24 cellular contexts compared by ENCODE assay signal in genomic region chr6:130054725-130055124, GRCh38. TPM values are rescaled to one million over a fixed set of nuclear protein-coding genes. Genes with fewer than 3 reads are reported as not detected.
A peak's percentile ranks its signal among the peaks of the same experiment; 100 is the strongest.
DNase-seq lines count a peak whose midpoint lies in the region; ATAC-seq and TF ChIP-seq lines count a peak whose summit lies in the region.
"Had no signal": no experiment of that assay in that cellular context is flagged by ENCODE, and none has a peak within 500 bp of the region (broad histone marks: within the 10 kb centered on the region; RNA-seq: fewer than 3 reads in every experiment).

No MANE protein-coding gene starts in this region.

- CTCF ChIA-PET in CD4-positive, alpha-beta memory T cell (lab: Charles Lee; ENCODE audit: partially characterized antibody), result no interaction called here

- peaks cover 7% of the 10 kb centered on the region for H3K4me1 ChIP-seq in CD4-positive, alpha-beta memory T cell (ENCODE audit: insufficient read depth, low read length)
- H3K4me1 ChIP-seq: BE2C had no signal

- DNase-seq in T-helper 2 cell treated with Interferon-gamma antibody and Interleukin-4, amounts not matched to agents 5 μg/mL and 100 μg/mL, for 36 hours (ENCODE audit: low spot score), result no peak
- DNase-seq in T-helper 2 cell (no peak), endothelial cell (ENCODE audit: low spot score) (no peak), sciatic nerve (ENCODE audit: low spot score) (no peak), T1000 (lab: John Stamatoyannopoulos, UW) (no peak), ureter (ENCODE audit: low spot score) (no peak)
- DNase-seq in CD4-positive, alpha-beta memory T cell, result no peak
- DNase-seq: ACHN, BE2C, COR-L47, H9, IMR-90, KG1, MG63, NCI-H1105 treated with DMSO at 0.1 percent for 48 hours, NCI-H2029, NCI-H446, NCI-H524 treated with DMSO at 0.1 percent for 48 hours, NCI-H774, SIG-M5 had no signal

- no peaks in the 10 kb centered on the region for H3K9me3 ChIP-seq in CD4-positive, alpha-beta memory T cell (ENCODE audit: control insufficient read depth in 1 of 2, low read length in 2 of 2)
- H3K9me3 ChIP-seq: BE2C, MG63 had no signal

- no peak overlapping the region for H3K27ac ChIP-seq in CD4-positive, alpha-beta memory T cell (ENCODE audit: low read depth, low read length)
- H3K27ac ChIP-seq: 22Rv1 had no signal

- intact Hi-C loops in CD4-positive, alpha-beta memory T cell (cut with micrococcal nuclease), result no loop called here
- intact Hi-C loops in sciatic nerve (cut with DNase I), result no loop called here

- H3K27ac Mint-ChIP-seq in T-helper 2 cell treated with Interferon-gamma antibody and Interleukin-4, amounts not matched to agents 5 μg/mL and 100 μg/mL, for 36 hours, result peak overlapping the region; percentile 29
- peak overlapping the region in 6 of 7 donors; percentile 8 to 74 (median 49) for H3K27ac Mint-ChIP-seq in CD4-positive, alpha-beta memory T cell
- H3K27ac Mint-ChIP-seq in endothelial cell (ENCODE audit: unreplicated experiment), result peak overlapping the region; percentile 48
- H3K27ac Mint-ChIP-seq: GM23338, H9 had no signal

- ATAC-seq in sciatic nerve (peak; percentile 55), HG02938 (IDR thresholded peaks at IDR 0.05; ENCODE audit: unreplicated experiment) (no peak)
- ATAC-seq: GM23338 had no signal

- POLR2A ChIA-PET in CD4-positive, alpha-beta memory T cell (lab: Charles Lee; ENCODE audit: partially characterized antibody), result no interaction called here

- H3K4me3 Mint-ChIP-seq in T-helper 2 cell treated with Interferon-gamma antibody and Interleukin-4, amounts not matched to agents 5 μg/mL and 100 μg/mL, for 36 hours, result no peak overlapping the region
- H3K4me3 Mint-ChIP-seq in CD4-positive, alpha-beta memory T cell, result no peak overlapping the region
- H3K4me3 Mint-ChIP-seq in endothelial cell (ENCODE audit: unreplicated experiment), result no peak overlapping the region
- H3K4me3 Mint-ChIP-seq: CD14-positive monocyte, GM23338, H9 had no signal

- H3K36me3 Mint-ChIP-seq in T-helper 2 cell treated with Interferon-gamma antibody and Interleukin-4, amounts not matched to agents 5 μg/mL and 100 μg/mL, for 36 hours (ENCODE audit: low read depth), result peaks cover 41% of the 10 kb centered on the region
- H3K36me3 Mint-ChIP-seq in CD4-positive, alpha-beta memory T cell, result peaks cover 76 to 78% of the 10 kb centered on the region in 2 donors
- peaks cover 58% of the 10 kb centered on the region for H3K36me3 Mint-ChIP-seq in endothelial cell (ENCODE audit: low read depth, unreplicated experiment)

- H3K4me1 Mint-ChIP-seq in T-helper 2 cell treated with Interferon-gamma antibody and Interleukin-4, amounts not matched to agents 5 μg/mL and 100 μg/mL, for 36 hours (ENCODE audit: low read depth), result peaks cover 19% of the 10 kb centered on the region
- H3K4me1 Mint-ChIP-seq in CD4-positive, alpha-beta memory T cell, result peaks cover 23 to 28% (median 26%) of the 10 kb centered on the region in 4 donors
- H3K4me1 Mint-ChIP-seq in endothelial cell (ENCODE audit: unreplicated experiment), result peaks cover 28% of the 10 kb centered on the region
- H3K4me1 Mint-ChIP-seq: GM23338, H9 had no signal

- H3K36me3 ChIP-seq in CD4-positive, alpha-beta memory T cell (ENCODE audit: insufficient read depth, low read length), result peaks cover 71% of the 10 kb centered on the region
- H3K36me3 ChIP-seq: BE2C had no signal

- no peaks in the 10 kb centered on the region for H3K27me3 ChIP-seq in CD4-positive, alpha-beta memory T cell (ENCODE audit: insufficient read depth, low read length)
- H3K27me3 ChIP-seq: BE2C, MG63 had no signal

- H3K27me3 Mint-ChIP-seq in T-helper 2 cell treated with Interferon-gamma antibody and Interleukin-4, amounts not matched to agents 5 μg/mL and 100 μg/mL, for 36 hours (ENCODE audit: low read depth), result no peaks in the 10 kb centered on the region
- H3K27me3 Mint-ChIP-seq in CD4-positive, alpha-beta memory T cell, result no peaks in the 10 kb centered on the region
- peaks cover 2% of the 10 kb centered on the region for H3K27me3 Mint-ChIP-seq in endothelial cell (ENCODE audit: unreplicated experiment)

- H3K9me3 Mint-ChIP-seq in T-helper 2 cell treated with Interferon-gamma antibody and Interleukin-4, amounts not matched to agents 5 μg/mL and 100 μg/mL, for 36 hours, result no peaks in the 10 kb centered on the region
- no peaks in the 10 kb centered on the region for H3K9me3 Mint-ChIP-seq in CD4-positive, alpha-beta memory T cell
- no peaks in the 10 kb centered on the region for H3K9me3 Mint-ChIP-seq in endothelial cell (ENCODE audit: unreplicated experiment)
- H3K9me3 Mint-ChIP-seq: GM23338, H9 had no signal

- no peak for TF ChIP-seq CTCF in endothelial cell (IDR thresholded peaks at IDR 0.05; ENCODE audit: unreplicated experiment)

- no peak overlapping the region for H3K4me3 ChIP-seq in CD4-positive, alpha-beta memory T cell (ENCODE audit: low read length in 2 of 2)
- H3K4me3 ChIP-seq: GM23338, MG63 had no signal

RNA-seq across cellular contexts. Expression of gene L3MBTL3, which starts 36.3 kb away (rescaled TPM):
- total RNA-seq in CD4-positive, alpha-beta memory T cell, result 10 to 100 TPM; 39.5 to 44.1 TPM
- 1 to 10 TPM; 2.6 to 9.1 TPM for polyA plus RNA-seq in CD4-positive, alpha-beta memory T cell
- total RNA-seq in endothelial cell (ENCODE audit: unreplicated experiment) (47.9 TPM), sciatic nerve (24.2 TPM), ureter (15.1 TPM)
